21 cellular contexts compared by ENCODE assay signal in the genomic region with DNA sequence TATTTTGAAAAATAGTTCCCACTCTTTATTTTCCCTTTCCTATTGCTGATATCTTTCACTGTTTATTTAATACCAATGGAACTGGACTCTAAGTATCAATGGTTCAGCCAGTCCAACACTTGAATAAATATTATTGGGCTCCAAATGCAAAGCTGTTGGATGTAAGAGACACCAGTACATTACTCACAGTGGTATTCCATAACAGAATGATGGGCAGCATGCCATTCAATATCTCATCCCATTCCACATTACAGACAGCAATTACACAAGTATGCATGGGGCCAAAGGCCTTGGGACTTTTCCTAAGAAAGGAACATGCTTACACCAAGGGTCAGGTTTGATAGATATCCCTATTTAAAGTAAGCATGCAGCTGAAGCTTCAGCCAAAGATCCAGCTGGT.
DNase-seq lines count a peak whose midpoint lies in the region; ATAC-seq and TF ChIP-seq lines count a peak whose summit lies in the region.
"Had no signal": no experiment of that assay in that cellular context is flagged by ENCODE, and none has a peak within 500 bp of the region (broad histone marks: within the 10 kb centered on the region; RNA-seq: fewer than 3 reads in every experiment).

No MANE protein-coding gene starts in this region.

- H3K27me3 ChIP-seq in WERI-Rb-1 (ENCODE audit: insufficient read depth, low read depth, severe bottlenecking), result peaks cover 3% of the 10 kb centered on the region
- H3K27me3 ChIP-seq: Peyer's patch, vagina had no signal

- H3K27ac ChIP-seq in WERI-Rb-1, result no peak overlapping the region
- H3K27ac ChIP-seq: Peyer's patch, vagina had no signal

- H3K27me3 Mint-ChIP-seq in type B pancreatic cell, result no peaks in the 10 kb centered on the region
- H3K27me3 Mint-ChIP-seq: activated CD8-positive, alpha-beta memory T cell treated with anti-CD3 and anti-CD28 coated beads, Interleukin-2, amount 10 ng/mL, durations not matched to agents 7 days and 5 days; brain had no signal

- no peaks in the 10 kb centered on the region for H3K36me3 ChIP-seq in WERI-Rb-1
- H3K36me3 ChIP-seq: Peyer's patch, vagina had no signal

- H3K4me3 Mint-ChIP-seq in type B pancreatic cell, result no peak overlapping the region
- H3K4me3 Mint-ChIP-seq: activated CD8-positive, alpha-beta memory T cell treated with anti-CD3 and anti-CD28 coated beads, Interleukin-2, amount 10 ng/mL, durations not matched to agents 7 days and 5 days; brain; H9; neural crest cell; stimulated activated effector memory CD8-positive, alpha-beta T cell treated with anti-CD3 and anti-CD28 coated beads, Interleukin-12 subunit alpha, Interleukin-12 subunit beta, amount 100 ng/mL, for 72 hours had no signal

- H3K9me3 Mint-ChIP-seq in type B pancreatic cell, result peaks cover 5% of the 10 kb centered on the region
- H3K9me3 Mint-ChIP-seq: H9, neural crest cell had no signal

- TF ChIP-seq CTCF in type B pancreatic cell (conservative IDR thresholded peaks at IDR 0.05), result no peak
- no peak for TF ChIP-seq CTCF in WERI-Rb-1 (IDR thresholded peaks at IDR 0.05; ENCODE audit: low read depth, low read length)

- H3K36me3 Mint-ChIP-seq in type B pancreatic cell, result no peaks in the 10 kb centered on the region
- H3K36me3 Mint-ChIP-seq: activated CD8-positive, alpha-beta memory T cell treated with anti-CD3 and anti-CD28 coated beads, Interleukin-2, amount 10 ng/mL, durations not matched to agents 7 days and 5 days; stimulated activated effector memory CD8-positive, alpha-beta T cell treated with anti-CD3 and anti-CD28 coated beads, Interleukin-12 subunit alpha, Interleukin-12 subunit beta, amount 100 ng/mL, for 72 hours had no signal

- H3K27ac Mint-ChIP-seq in type B pancreatic cell, result no peak overlapping the region
- H3K27ac Mint-ChIP-seq: activated CD8-positive, alpha-beta memory T cell treated with anti-CD3 and anti-CD28 coated beads, Interleukin-2, amount 10 ng/mL, durations not matched to agents 7 days and 5 days; H9; stimulated activated effector memory CD8-positive, alpha-beta T cell treated with anti-CD3 and anti-CD28 coated beads, Interleukin-12 subunit alpha, Interleukin-12 subunit beta, amount 100 ng/mL, for 72 hours had no signal

- H3K4me3 ChIP-seq in WERI-Rb-1 (ENCODE audit: low read depth, low read length), result no peak overlapping the region
- H3K4me3 ChIP-seq: Peyer's patch, vagina had no signal

- H3K9me3 ChIP-seq in WERI-Rb-1 (ENCODE audit: severe bottlenecking), result no peaks in the 10 kb centered on the region
- H3K9me3 ChIP-seq: Peyer's patch, vagina had no signal

- peaks cover 5% of the 10 kb centered on the region for H3K4me1 Mint-ChIP-seq in type B pancreatic cell (ENCODE audit: unreplicated experiment)
- H3K4me1 Mint-ChIP-seq: activated CD8-positive, alpha-beta memory T cell treated with anti-CD3 and anti-CD28 coated beads, Interleukin-2, amount 10 ng/mL, durations not matched to agents 7 days and 5 days; stimulated activated effector memory CD8-positive, alpha-beta T cell treated with anti-CD3 and anti-CD28 coated beads, Interleukin-12 subunit alpha, Interleukin-12 subunit beta, amount 100 ng/mL, for 72 hours had no signal

- ATAC-seq in HG03342 (IDR thresholded peaks at IDR 0.05; ENCODE audit: unreplicated experiment), result no peak
- ATAC-seq: activated CD8-positive, alpha-beta memory T cell treated with anti-CD3 and anti-CD28 coated beads, Interleukin-2, amount 10 ng/mL, durations not matched to agents 7 days and 5 days; sciatic nerve; stimulated activated effector memory CD8-positive, alpha-beta T cell treated with anti-CD3 and anti-CD28 coated beads, Interleukin-12 subunit alpha, Interleukin-12 subunit beta, amount 100 ng/mL, for 72 hours had no signal

- DNase-seq in AG08395 (ENCODE audit: low spot score) (peak; percentile 49), HS-27A (ENCODE audit: low read depth) (peak; percentile 17), brain pericyte (ENCODE audit: low read depth, low spot score) (peak; percentile 53), hepatic stellate cell (ENCODE audit: low spot score) (peak; percentile 11), NCI-H1092 (lab: John Stamatoyannopoulos, UW) (no peak), type B pancreatic cell (ENCODE audit: extremely low spot score, unreplicated experiment) (no peak), WERI-Rb-1 (no peak)
- DNase-seq: activated CD4-positive, CD25-positive, alpha-beta regulatory T cell; activated CD8-positive, alpha-beta memory T cell treated with anti-CD3 and anti-CD28 coated beads, Interleukin-2, amount 10 ng/mL, durations not matched to agents 7 days and 5 days; erythroblast; H9; NCI-H2029; NCI-H748 treated with DMSO at 0.1 percent for 48 hours; Peyer's patch; stimulated activated CD4-positive, alpha-beta T cell treated with anti-CD3 and anti-CD28 coated beads, Interleukin-4, amount 100 ng/mL, for 24 hours had no signal

Comparison
In these comparisons a context has a peak if more than half of its experiments do, and no peak if none do; other contexts are left out.
1. DNase-seq: peak in AG08395 (single experiment), HS-27A (single experiment), brain pericyte (single experiment) and hepatic stellate cell (single experiment); none in NCI-H1092 (single experiment), type B pancreatic cell (single experiment) and WERI-Rb-1 (single experiment).